Comparison of ENCODE assay signal across 11 cellular contexts in genomic region chr5:115575167-115576070, GRCh38. TPM values are rescaled to one million over a fixed set of nuclear protein-coding genes. Genes with fewer than 3 reads are reported as not detected.
A peak's percentile ranks its signal among the peaks of the same experiment; 100 is the strongest.
DNase-seq lines count a peak whose midpoint lies in the region; ATAC-seq, FAIRE-seq and TF ChIP-seq lines count a peak whose summit lies in the region.
"Had no signal": no experiment of that assay in that cellular context is flagged by ENCODE, and none has a peak within 500 bp of the region (broad histone marks: within the 10 kb centered on the region; RNA-seq: fewer than 3 reads in every experiment).

No MANE protein-coding gene starts in this region.

- H3K36me3 ChIP-seq in GM12878 (ENCODE audit: control insufficient read depth in 2 of 2, insufficient read depth in 2 of 2, low read length in 1 of 2) (0 out of 4 replicates have a peak, but pooled peaks cover 0 to under 1% of the 10 kb centered on the region in 2 experiments), ovary (no peaks in the 10 kb centered on the region), prostate gland (no peaks in the 10 kb centered on the region)

- H3K27ac ChIP-seq in GM12878 (ENCODE audit: control insufficient read depth, insufficient read depth) (peak overlapping the region; percentile 29; the same call in 1 of the 2 replicates), ovary (no peak overlapping the region), prostate gland (no peak overlapping the region)
- H3K27ac ChIP-seq: parathyroid adenoma had no signal

- H3K27me3 ChIP-seq in GM12878 (replicated peaks in 1 of 2; ENCODE audit: control insufficient read depth in 2 of 2, insufficient read depth in 2 of 2, low read length in 1 of 2) (no peaks in the 10 kb centered on the region), ovary (no peaks in the 10 kb centered on the region), prostate gland (replicated peaks; ENCODE audit: insufficient read depth) (no peaks in the 10 kb centered on the region)

- H2AFZ ChIP-seq in GM12878 (ENCODE audit: control insufficient read depth, low read depth, low read length) = no peak overlapping the region
- H2AFZ ChIP-seq: parathyroid adenoma had no signal

- no peak for TF ChIP-seq RAD21 in GM12878 (IDR thresholded peaks at IDR 0.05; ENCODE audit: insufficient read depth, low read depth, low read length)

- no peaks in the 10 kb centered on the region for H3K27me3 Mint-ChIP-seq in stimulated activated memory B cell treated with anti-CD40 and anti-IgM and Interleukin-4, amounts not matched to agents 10 μg/mL and 1 μg/mL and 100 μg/mL, for 72 hours

- TF ChIP-seq CTCF in GM12878 (IDR thresholded peaks at IDR 0.05 in 2 of 3, conservative IDR thresholded peaks at IDR 0.05 in 1 of 3; ENCODE audit: control insufficient read depth in 2 of 3, extremely low read depth in 1 of 3, insufficient read depth in 1 of 3, low read depth in 3 of 3, low read length in 3 of 3) (no peak), ovary (IDR thresholded peaks at IDR 0.05) (no peak), prostate gland (IDR thresholded peaks at IDR 0.05) (no peak)

- H3K27ac Mint-ChIP-seq in stimulated activated memory B cell treated with anti-CD40 and anti-IgM and Interleukin-4, amounts not matched to agents 10 μg/mL and 1 μg/mL and 100 μg/mL, for 72 hours = no peak overlapping the region

- peaks cover 47% of the 10 kb centered on the region for H3K4me1 Mint-ChIP-seq in stimulated activated memory B cell treated with anti-CD40 and anti-IgM and Interleukin-4, amounts not matched to agents 10 μg/mL and 1 μg/mL and 100 μg/mL, for 72 hours

- H3K9me3 ChIP-seq in GM12878 (replicated peaks; ENCODE audit: control insufficient read depth, insufficient read depth, low read length) (peaks cover 8% of the 10 kb centered on the region; the same call in 2 of the 3 replicates), ovary (no peaks in the 10 kb centered on the region), prostate gland (no peaks in the 10 kb centered on the region)

- FAIRE-seq in GM12878 (lab: Jason Lieb, UNC) = no peak
- FAIRE-seq: K562 had no signal

- POLR2A ChIA-PET in GM12878 (lab: Charles Lee) = interaction anchor here (0.6 to 1.9 kb wide), 10 partner anchors 25 to 266 kb away, joined by 3 to 8 read pairs (median 4); partner anchors contain the start of genes FEM1C and TICAM2

- DNase-seq in GM12878 (ENCODE audit: low read depth, low spot score) (no peak), renal cortical epithelial cell (ENCODE audit: low read depth) (peak; percentile 80), ovary (no peak), prostate gland (ENCODE audit: low spot score) (no peak), NCI-H187 treated with DMSO at 0.1 percent for 48 hours (lab: John Stamatoyannopoulos, UW) (no peak)
- DNase-seq: activated gamma-delta T cell had no signal

- in situ Hi-C loops in GM12878 (cut with MboI) = loop anchor here (25.0 kb wide), 1 partner anchor 1138 kb away; no protein-coding TSS in a partner anchor

- TF ChIP-seq POLR2A in GM12878 (IDR thresholded peaks at IDR 0.05; ENCODE audit: low read depth, low read length) (no peak), ovary (IDR thresholded peaks at IDR 0.05) (no peak), prostate gland (IDR thresholded peaks at IDR 0.05) (no peak)

- H3K4me2 ChIP-seq in GM12878 (ENCODE audit: control insufficient read depth, insufficient read depth) = peak overlapping the region; percentile 38

- H3K9me3 Mint-ChIP-seq in stimulated activated memory B cell treated with anti-CD40 and anti-IgM and Interleukin-4, amounts not matched to agents 10 μg/mL and 1 μg/mL and 100 μg/mL, for 72 hours = peaks cover 8% of the 10 kb centered on the region

- intact Hi-C loops in GM12878 (cut with micrococcal nuclease; ENCODE audit: unreplicated experiment) (loop anchor here (2.0 kb wide), 1 partner anchor 31 kb away; the partner anchor contains the start of gene FEM1C), ovary (cut with DNase I) (no loop called here), prostate gland (cut with DNase I) (no loop called here)

- no peak overlapping the region for H3K4me3 ChIP-seq in GM12878
- no peak overlapping the region for H3K4me3 ChIP-seq in ovary
- H3K4me3 ChIP-seq in prostate gland = no peak overlapping the region
- H3K4me3 ChIP-seq: K562 had no signal

- SMC1A ChIA-PET in GM12878 (lab: Charles Lee; ENCODE audit: uncharacterized antibody, unreplicated experiment) = interaction anchor here (1.0 to 11.4 kb wide), 29 partner anchors 10 to 266 kb away, joined by 3 to 156 read pairs (median 6); partner anchors contain the start of genes FEM1C, TICAM2 and TMED7

- peaks cover 11% of the 10 kb centered on the region for H3K36me3 Mint-ChIP-seq in stimulated activated memory B cell treated with anti-CD40 and anti-IgM and Interleukin-4, amounts not matched to agents 10 μg/mL and 1 μg/mL and 100 μg/mL, for 72 hours

- no peak overlapping the region for H3K9ac ChIP-seq in GM12878 (ENCODE audit: control insufficient read depth, insufficient read depth, low read length)
- H3K9ac ChIP-seq: parathyroid adenoma had no signal

- H3K4me1 ChIP-seq in GM12878 (ENCODE audit: control insufficient read depth, insufficient read depth, low read length) (peaks cover 37% of the 10 kb centered on the region), ovary (ENCODE audit: insufficient read depth) (no peaks in the 10 kb centered on the region), prostate gland (replicated peaks) (no peaks in the 10 kb centered on the region)
- H3K4me1 ChIP-seq: parathyroid adenoma had no signal

- H3K4me3 Mint-ChIP-seq in stimulated activated memory B cell treated with anti-CD40 and anti-IgM and Interleukin-4, amounts not matched to agents 10 μg/mL and 1 μg/mL and 100 μg/mL, for 72 hours = no peak overlapping the region

- TF ChIP-seq EP300 in GM12878 (IDR thresholded peaks at IDR 0.05; ENCODE audit: borderline replicate concordance in 1 of 2, control insufficient read depth in 1 of 2, low read depth in 2 of 2, low read length in 2 of 2) (no peak), ovary (IDR thresholded peaks at IDR 0.05) (no peak)

- H4K20me1 ChIP-seq in GM12878 (ENCODE audit: control insufficient read depth, insufficient read depth) = no peaks in the 10 kb centered on the region

- CTCF ChIA-PET in GM12878 (lab: Yijun Ruan, JAX) = interaction anchor here (0.8 to 8.3 kb wide), 29 partner anchors 7 to 493 kb away, joined by 3 to 81 read pairs (median 5); partner anchors contain the start of gene FEM1C

- 50% methylated on average over 5 of the region's 5 CpGs for WGBS in GM12878 (ENCODE audit: insufficient coverage, insufficient replicate concordance, low lambda C conversion rate, missing lambda C conversion rate)
- WGBS in ovary, 3 donors = 83 to 87% (median 84%) methylated on average over 5 of the region's 5 CpGs
- 90% methylated on average over 5 of the region's 5 CpGs for WGBS in prostate gland

- H3K79me2 ChIP-seq in GM12878 (ENCODE audit: control insufficient read depth, insufficient read depth, low read length) = no peaks in the 10 kb centered on the region
- H3K79me2 ChIP-seq: parathyroid adenoma had no signal

- no TSS peak for BruUV-seq in GM12878 (replicated peaks; lab: Mats Ljungman, UMichigan)

- ATAC-seq in GM18520 (IDR thresholded peaks at IDR 0.05; ENCODE audit: unreplicated experiment) (peak; percentile 37), HG02981 (IDR thresholded peaks at IDR 0.05; ENCODE audit: unreplicated experiment) (peak; percentile 34), GM12878 (peak; percentile 19)
- ATAC-seq in stimulated activated memory B cell treated with anti-CD40 and anti-IgM and Interleukin-4, amounts not matched to agents 10 μg/mL and 1 μg/mL and 100 μg/mL, for 72 hours = no peak

- RAD21 ChIA-PET in GM12878 (lab: Charles Lee; ENCODE audit: unreplicated experiment) = interaction anchor here (0.5 to 7.7 kb wide), 34 partner anchors 10 to 502 kb away, joined by 3 to 66 read pairs (median 5); partner anchors contain the start of genes FEM1C and TMED7

RNA-seq across cellular contexts. Expression of gene TICAM2, which starts 26.9 kb away (rescaled TPM):
- total RNA-seq in GM12878 (2013; cell fraction: nucleolus; rRNA removed) = 1.2 TPM in 2 replicates
- 2.5 and 3.5 TPM in 2 replicates for total RNA-seq in GM12878 (2014; rRNA removed)
- 5.9 and 6.3 TPM in 2 replicates for total RNA-seq in GM12878 (2014; rRNA removed; fragmentation: Illumina TruSeq; extraction: Trizol)
- total RNA-seq in GM12878 (2021) = 5.6 and 6.2 TPM in 2 replicates
- 2.9 TPM for polyA plus RNA-seq in GM12878 (2011; ENCODE audit: low read depth)
- polyA plus RNA-seq in GM12878 (2011; rRNA removed) = 0.12 and 0.14 TPM in 2 replicates
- polyA plus RNA-seq in GM12878 (2011; cell fraction: cytosol; rRNA removed) = 0.10 and 0.16 TPM in 2 replicates
- 0.13 and 0.31 TPM in 2 replicates for polyA plus RNA-seq in GM12878 (2011; cell fraction: nucleus; rRNA removed)
- 2.6 and 4.1 TPM in 2 replicates for polyA plus RNA-seq in GM12878 (2012)
- 7.0 and 7.9 TPM in 2 replicates for polyA plus RNA-seq in GM12878 (2014; fragmentation: Illumina TruSeq; extraction: Trizol)
- polyA plus RNA-seq in GM12878 (2014; fragmentation: Nextera tagmentation; extraction: Ambion mirVana) = 1 to 10 TPM; 1.8 to 2.3 TPM
- polyA plus RNA-seq in GM12878 (2014; rRNA removed) = 2.5 and 2.7 TPM in 2 replicates
- polyA plus RNA-seq in GM12878 (2016; fragmentation: Nextera tagmentation; extraction: Ambion mirVana) = 1 to 10 TPM; 3.3 to 4.3 TPM
- polyA minus RNA-seq in GM12878 (2011; rRNA and poly(A)+ RNA removed) = 0.05 TPM in 1 of 2 replicates, not detected in the other
- 0.31 and 0.40 TPM in 2 replicates for polyA minus RNA-seq in GM12878 (2011; cell fraction: cytosol; rRNA and poly(A)+ RNA removed)
- 0.97 and 1.1 TPM in 2 replicates for polyA minus RNA-seq in GM12878 (2011; cell fraction: nucleus; rRNA and poly(A)+ RNA removed)
- total RNA-seq in renal cortical epithelial cell = 3.1 and 6.9 TPM in 2 replicates
- total RNA-seq in ovary = 1 to 10 TPM; 1.0 to 6.4 (median 4.9) TPM
- 1 to 10 TPM; 2.2 to 3.1 TPM for polyA plus RNA-seq in ovary
- 1 to 10 TPM; 1.9 TPM for total RNA-seq in prostate gland

RNA-seq across cellular contexts. Expression of gene FEM1C, which starts 30.8 kb away (rescaled TPM):
- 26.1 and 26.4 TPM in 2 replicates for total RNA-seq in GM12878 (2013; cell fraction: nucleolus; rRNA removed)
- total RNA-seq in GM12878 (2014; rRNA removed) (9.8 and 11.6 TPM in 2 replicates), GM12878 (2014; rRNA removed; fragmentation: Illumina TruSeq; extraction: Trizol) (8.2 and 8.5 TPM in 2 replicates), GM12878 (2021) (10.3 and 10.9 TPM in 2 replicates), renal cortical epithelial cell (25.9 and 40.3 TPM in 2 replicates), ovary (10 to 100 TPM; 11.0 to 16.6 (median 14.9) TPM), prostate gland (10 to 100 TPM; 17.4 to 20.8 TPM)
- 6.6 TPM for polyA plus RNA-seq in GM12878 (2011; ENCODE audit: low read depth)
- polyA plus RNA-seq in GM12878 (2011; rRNA removed) (15.6 and 20.1 TPM in 2 replicates), GM12878 (2014; fragmentation: Illumina TruSeq; extraction: Trizol) (8.9 and 10.7 TPM in 2 replicates), GM12878 (2014; fragmentation: Nextera tagmentation; extraction: Ambion mirVana) (1 to 10 TPM; 1.9 to 7.1 TPM), GM12878 (2014; rRNA removed) (4.7 and 5.7 TPM in 2 replicates), GM12878 (2016; fragmentation: Nextera tagmentation; extraction: Ambion mirVana) (1 to 10 TPM; 7.2 to 7.4 TPM), ovary (10 to 100 TPM in 1 of 2 donors, 1 to 10 TPM in 1; 6.5 to 11.7 TPM)
- polyA plus RNA-seq in GM12878 (2011; cell fraction: cytosol; rRNA removed) = 4.9 and 7.5 TPM in 2 replicates
- polyA plus RNA-seq in GM12878 (2011; cell fraction: nucleus; rRNA removed) = 4.7 and 5.6 TPM in 2 replicates
- 10.1 and 11.3 TPM in 2 replicates for polyA plus RNA-seq in GM12878 (2012)
- 17.5 and 24.4 TPM in 2 replicates for polyA minus RNA-seq in GM12878 (2011; rRNA and poly(A)+ RNA removed)
- 7.6 and 7.9 TPM in 2 replicates for polyA minus RNA-seq in GM12878 (2011; cell fraction: cytosol; rRNA and poly(A)+ RNA removed)
- polyA minus RNA-seq in GM12878 (2011; cell fraction: nucleus; rRNA and poly(A)+ RNA removed) = 10.2 and 11.9 TPM in 2 replicates

RNA-seq across cellular contexts. Expression of gene TMED7, which starts 50.4 kb away (rescaled TPM):
- 43.2 and 44.6 TPM in 2 replicates for total RNA-seq in GM12878 (2013; cell fraction: nucleolus; rRNA removed)
- total RNA-seq in GM12878 (2014; rRNA removed) (21.9 and 28.3 TPM in 2 replicates), GM12878 (2014; rRNA removed; fragmentation: Illumina TruSeq; extraction: Trizol) (26.0 and 26.2 TPM in 2 replicates), GM12878 (2021) (35.6 and 37.0 TPM in 2 replicates), renal cortical epithelial cell (157 and 214 TPM in 2 replicates), ovary (10 to 100 TPM; 59.3 to 84.2 (median 69.9) TPM), prostate gland (100 to 1,000 TPM; 109 to 155 TPM)
- polyA plus RNA-seq in GM12878 (2011; ENCODE audit: low read depth) = 7.4 TPM
- polyA plus RNA-seq in GM12878 (2011; rRNA removed) (24.3 and 37.2 TPM in 2 replicates), GM12878 (2014; fragmentation: Illumina TruSeq; extraction: Trizol) (18.8 and 26.9 TPM in 2 replicates), GM12878 (2014; fragmentation: Nextera tagmentation; extraction: Ambion mirVana) (10 to 100 TPM in 1 of 2 experiments, 1 to 10 TPM in 1; 8.0 to 10.3 TPM), GM12878 (2014; rRNA removed) (26.0 and 37.3 TPM in 2 replicates), GM12878 (2016; fragmentation: Nextera tagmentation; extraction: Ambion mirVana) (10 to 100 TPM; 29.1 to 29.7 TPM), ovary (10 to 100 TPM; 28.0 to 46.6 TPM)
- polyA plus RNA-seq in GM12878 (2011; cell fraction: cytosol; rRNA removed) = 17.2 and 25.6 TPM in 2 replicates
- 8.5 and 12.6 TPM in 2 replicates for polyA plus RNA-seq in GM12878 (2011; cell fraction: nucleus; rRNA removed)
- 17.9 and 23.0 TPM in 2 replicates for polyA plus RNA-seq in GM12878 (2012)
- polyA minus RNA-seq in GM12878 (2011; rRNA and poly(A)+ RNA removed) = 15.8 and 23.5 TPM in 2 replicates
- 10.3 and 13.8 TPM in 2 replicates for polyA minus RNA-seq in GM12878 (2011; cell fraction: cytosol; rRNA and poly(A)+ RNA removed)
- polyA minus RNA-seq in GM12878 (2011; cell fraction: nucleus; rRNA and poly(A)+ RNA removed) = 13.1 and 22.6 TPM in 2 replicates
